ENCODE assay signal across 8 cellular contexts in the genomic region with DNA sequence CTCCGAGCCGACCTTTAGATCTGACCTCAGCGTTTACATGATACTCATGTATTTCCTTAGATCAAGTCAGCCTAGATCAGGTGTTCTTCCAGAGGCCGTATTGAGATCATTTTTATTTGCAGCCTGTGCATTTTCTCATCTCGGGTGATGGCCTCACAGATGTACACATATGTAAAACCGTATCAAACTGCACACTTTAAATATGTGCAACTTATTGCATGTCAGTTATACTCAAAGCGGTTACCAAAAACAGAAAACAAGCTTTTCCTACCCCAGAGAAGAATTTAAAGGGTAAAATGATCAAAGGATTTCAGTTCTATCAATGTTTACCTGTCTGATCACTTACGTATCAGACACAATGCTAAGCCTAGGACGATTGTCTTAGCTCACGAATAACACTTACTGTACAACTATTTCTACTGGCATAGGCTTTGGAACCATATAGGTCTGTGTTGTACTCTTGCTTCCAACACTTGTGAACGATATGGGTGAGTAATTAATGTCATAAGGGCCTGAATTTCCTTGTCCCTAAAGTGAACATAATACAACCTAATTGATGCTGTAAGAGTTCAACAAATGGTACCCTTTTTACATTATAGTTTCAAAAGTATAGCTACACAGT. TPM values are rescaled to one million over a fixed set of nuclear protein-coding genes. Genes with fewer than 3 reads are reported as not detected.
A peak's percentile ranks its signal among the peaks of the same experiment; 100 is the strongest.
DNase-seq lines count a peak whose midpoint lies in the region; ATAC-seq and TF ChIP-seq lines count a peak whose summit lies in the region.

No MANE protein-coding gene starts in this region.

- POLR2A ChIA-PET in CD4-positive, alpha-beta memory T cell (lab: Charles Lee; ENCODE audit: partially characterized antibody) = interaction anchor here (0.8 to 4.2 kb wide), 10 partner anchors 9 to 962 kb away, joined by 3 to 115 read pairs (median 8); a partner anchor contains a TSS

- peak in 1 of 5 donors; percentile 10 for DNase-seq in CD4-positive, alpha-beta memory T cell
- DNase-seq in left lobe of liver (ENCODE audit: low spot score) (no peak), tibial artery (no peak), caudate nucleus (lab: John Stamatoyannopoulos, UW) (no peak), RPMI8226 (no peak)

- H3K9me3 Mint-ChIP-seq in CD4-positive, alpha-beta memory T cell = no peaks in the 10 kb centered on the region
- no peaks in the 10 kb centered on the region for H3K9me3 Mint-ChIP-seq in activated naive CD8-positive, alpha-beta T cell (ENCODE audit: low read depth)

- peak overlapping the region; percentile 92 to 99 (median 96) for H3K4me3 Mint-ChIP-seq in CD4-positive, alpha-beta memory T cell
- peak overlapping the region; percentile 98 for H3K4me3 Mint-ChIP-seq in activated naive CD8-positive, alpha-beta T cell

- intact Hi-C loops in CD4-positive, alpha-beta memory T cell (cut with micrococcal nuclease) = loop anchor here (2.0 to 10.0 kb wide), 3 partner anchors 156 to 1138 kb away; a partner anchor contains a TSS
- intact Hi-C loops in tibial artery (cut with DNase I; ENCODE audit: low total_unique reads) = no loop called here

- CTCF ChIA-PET in CD4-positive, alpha-beta memory T cell (lab: Charles Lee; ENCODE audit: partially characterized antibody) = interaction anchor here (1.3 to 2.2 kb wide), 2 partner anchors 23 to 38 kb away, joined by 4 to 15 read pairs; a partner anchor contains a TSS

- no peaks in the 10 kb centered on the region for H3K27me3 Mint-ChIP-seq in CD4-positive, alpha-beta memory T cell
- no peaks in the 10 kb centered on the region for H3K27me3 Mint-ChIP-seq in activated naive CD8-positive, alpha-beta T cell

- peaks cover 27 to 47% of the 10 kb centered on the region in 2 donors for H3K36me3 Mint-ChIP-seq in CD4-positive, alpha-beta memory T cell
- peaks cover 23% of the 10 kb centered on the region for H3K36me3 Mint-ChIP-seq in activated naive CD8-positive, alpha-beta T cell

- H3K36me3 ChIP-seq in CD4-positive, alpha-beta memory T cell (ENCODE audit: insufficient read depth, low read length) = peaks cover 17% of the 10 kb centered on the region
- H3K36me3 ChIP-seq in tibial artery = peaks cover 8 to 22% (median 21%) of the 10 kb centered on the region in 3 donors

- peak; percentile 47 for ATAC-seq in HG02610 (IDR thresholded peaks at IDR 0.05; ENCODE audit: unreplicated experiment)
- peak; percentile 16 for ATAC-seq in left lobe of liver
- no peak for ATAC-seq in HG03025 (IDR thresholded peaks at IDR 0.05; ENCODE audit: low FRiP score, unreplicated experiment)

- no peak for TF ChIP-seq CTCF in tibial artery (IDR thresholded peaks at IDR 0.05)

- H3K4me3 ChIP-seq in CD4-positive, alpha-beta memory T cell (ENCODE audit: low read length in 2 of 2) = peak overlapping the region; percentile 72 to 86
- H3K4me3 ChIP-seq in tibial artery = peak overlapping the region; percentile 73 to 78

- H3K27ac Mint-ChIP-seq in CD4-positive, alpha-beta memory T cell = peak overlapping the region; percentile 93 to 99 (median 98)
- peak overlapping the region; percentile 96 for H3K27ac Mint-ChIP-seq in activated naive CD8-positive, alpha-beta T cell

- H3K27ac ChIP-seq in CD4-positive, alpha-beta memory T cell (ENCODE audit: low read depth, low read length) = peak overlapping the region; percentile 83
- H3K27ac ChIP-seq in tibial artery = peak overlapping the region; percentile 63 to 66
- H3K27ac ChIP-seq in caudate nucleus (ENCODE audit: low read depth, low read length) = no peak overlapping the region

- peaks cover 37% of the 10 kb centered on the region for H3K4me1 ChIP-seq in CD4-positive, alpha-beta memory T cell (ENCODE audit: insufficient read depth, low read length)
- H3K4me1 ChIP-seq in tibial artery = peaks cover 0 to 22% (median 11%) of the 10 kb centered on the region in 4 donors

- H3K9me3 ChIP-seq in CD4-positive, alpha-beta memory T cell (ENCODE audit: control insufficient read depth in 1 of 2, low read length in 2 of 2) = no peaks in the 10 kb centered on the region
- H3K9me3 ChIP-seq in tibial artery = no peaks in the 10 kb centered on the region

- peaks cover 36 to 58% (median 42%) of the 10 kb centered on the region in 4 donors for H3K4me1 Mint-ChIP-seq in CD4-positive, alpha-beta memory T cell
- peaks cover 48% of the 10 kb centered on the region for H3K4me1 Mint-ChIP-seq in activated naive CD8-positive, alpha-beta T cell (ENCODE audit: low read depth)

- no peaks in the 10 kb centered on the region for H3K27me3 ChIP-seq in CD4-positive, alpha-beta memory T cell (ENCODE audit: insufficient read depth, low read length)
- no peaks in the 10 kb centered on the region for H3K27me3 ChIP-seq in tibial artery

RNA-seq across cellular contexts. Expression of a gene that starts 0.6 kb away (rescaled TPM):
- total RNA-seq in CD4-positive, alpha-beta memory T cell = 10 to 100 TPM; 25.8 to 26.4 TPM
- 10 to 100 TPM; 33.9 to 35.9 TPM for polyA plus RNA-seq in CD4-positive, alpha-beta memory T cell
- total RNA-seq in left lobe of liver = 8.4 TPM

RNA-seq across cellular contexts. Expression of a gene that starts 38.6 kb away (rescaled TPM):
- 100 to 1,000 TPM in 1 of 2 experiments, 10 to 100 TPM in 1; 98.5 to 108 TPM for total RNA-seq in CD4-positive, alpha-beta memory T cell
- polyA plus RNA-seq in CD4-positive, alpha-beta memory T cell = 100 to 1,000 TPM; 284 to 486 TPM
- 73.2 TPM for total RNA-seq in left lobe of liver

RNA-seq across cellular contexts. Expression of a gene that starts 57.8 kb away (rescaled TPM):
- total RNA-seq in CD4-positive, alpha-beta memory T cell = under 1 TPM; 0.44 to 0.47 TPM
- under 1 TPM in 1 of 2 donors, not detected in 1; 0.14 TPM for polyA plus RNA-seq in CD4-positive, alpha-beta memory T cell
- 1.7 TPM for total RNA-seq in left lobe of liver
